2 cellular contexts compared by ENCODE assay signal in genomic region chr1:89946532-89946931, GRCh38.
TF ChIP-seq lines count a peak whose summit lies in the region.

No MANE protein-coding gene starts in this region.

TF ChIP-seq in HepG2, 621 proteins besides CTCF, POLR2A, EP300 and RAD21:
- TF ChIP-seq DPF2 (CRISPR knock-in tag; IDR thresholded peaks at IDR 0.05; ENCODE audit: borderline replicate concordance, low read depth) (no peak), ZNF629 (CRISPR knock-in tag; conservative IDR thresholded peaks at IDR 0.05) (peak; percentile 51; the same call in 1 of the 2 replicates)

TF ChIP-seq in K562, 482 proteins besides CTCF, POLR2A, EP300 and RAD21 (continues in another document):
- TF ChIP-seq RNF2 (IDR thresholded peaks at IDR 0.05), result no peak
- TF ChIP-seq ZBTB40 (IDR thresholded peaks at IDR 0.05), result no peak
- no peak for TF ChIP-seq ZBTB40 (CRISPR knock-in tag; IDR thresholded peaks at IDR 0.05)
- TF ChIP-seq NCOA2 (IDR thresholded peaks at IDR 0.05; ENCODE audit: partially characterized antibody in 2 of 2), result no peak
- no peak for TF ChIP-seq IRF2 (CRISPR knock-in tag; IDR thresholded peaks at IDR 0.05)
- peak; percentile 24; the same call in 1 of the 2 replicates for TF ChIP-seq C11orf30 (IDR thresholded peaks at IDR 0.05; ENCODE audit: low read depth)
- TF ChIP-seq MNT (conservative IDR thresholded peaks at IDR 0.05), result no peak
- TF ChIP-seq ZNF146 (CRISPR knock-in tag; IDR thresholded peaks at IDR 0.05; ENCODE audit: unreplicated experiment), result no peak
- no peak for TF ChIP-seq MXI1 (IDR thresholded peaks at IDR 0.05; ENCODE audit: low read depth, low read length)
- TF ChIP-seq TRIM24 (IDR thresholded peaks at IDR 0.05), result no peak
- peak; percentile 68 for TF ChIP-seq RBM25 (IDR thresholded peaks at IDR 0.05; ENCODE audit: low read depth, low read length, severe bottlenecking)
- TF ChIP-seq SUPT5H (IDR thresholded peaks at IDR 0.05), result no peak
- TF ChIP-seq ZNF316 (IDR thresholded peaks at IDR 0.05), result no peak
- no peak for TF ChIP-seq CHAMP1 (IDR thresholded peaks at IDR 0.05)
- TF ChIP-seq BCOR (IDR thresholded peaks at IDR 0.05), result peak; percentile 58; the same call in 1 of the 2 replicates
- TF ChIP-seq SNRNP70 (optimal IDR thresholded peaks at IDR 0.05; ENCODE audit: low read depth, low read length), result no peak
- TF ChIP-seq CHD4 (IDR thresholded peaks at IDR 0.05; ENCODE audit: insufficient read depth, insufficient replicate concordance, low read depth, low read length, poor library complexity, severe bottlenecking), result peak; percentile 53
- no peak for TF ChIP-seq CHD2 (IDR thresholded peaks at IDR 0.05; ENCODE audit: low read depth, low read length)
- peak; percentile 19 to 64; a peak in 3 of 4 replicates for TF ChIP-seq KDM1A (IDR thresholded peaks at IDR 0.05)
- TF ChIP-seq SMC3 (conservative IDR thresholded peaks at IDR 0.05; ENCODE audit: insufficient read depth, low read depth, low read length), result no peak
- TF ChIP-seq POLR3A (IDR thresholded peaks at IDR 0.05; ENCODE audit: borderline replicate concordance, extremely low read depth, insufficient read depth, insufficient read length), result no peak
- no peak for TF ChIP-seq RBFOX2 (IDR thresholded peaks at IDR 0.05; ENCODE audit: low read depth, low read length)
- TF ChIP-seq REST (CRISPR knock-in tag; IDR thresholded peaks at IDR 0.05; ENCODE audit: low read depth), result no peak
- no peak for TF ChIP-seq TCFL5 (CRISPR knock-in tag; conservative IDR thresholded peaks at IDR 0.05)
- no peak for TF ChIP-seq XRCC4 (IDR thresholded peaks at IDR 0.05; ENCODE audit: extremely low read depth, insufficient read depth, insufficient read length)
- 0 out of 4 replicates have a peak, but pooled peaks of 1 of the 2 experiments have one; percentile 15 for TF ChIP-seq HDAC1 (IDR thresholded peaks at IDR 0.05)
- TF ChIP-seq POLR2AphosphoS2 (IDR thresholded peaks at IDR 0.05; ENCODE audit: low read length), result no peak
- TF ChIP-seq HNRNPK (IDR thresholded peaks at IDR 0.05; ENCODE audit: low read depth, low read length, poor library complexity, severe bottlenecking), result no peak
- no peak for TF ChIP-seq NRF1 (conservative IDR thresholded peaks at IDR 0.05 in 1 of 2, IDR thresholded peaks at IDR 0.05 in 1 of 2)
- no peak for TF ChIP-seq HNRNPLL (IDR thresholded peaks at IDR 0.05; ENCODE audit: low read depth, low read length, poor library complexity, severe bottlenecking)
- peak; percentile 32; the same call in 1 of the 2 replicates for TF ChIP-seq NFE2 (IDR thresholded peaks at IDR 0.05; ENCODE audit: low read depth)
- TF ChIP-seq TEAD4 (IDR thresholded peaks at IDR 0.05; ENCODE audit: low read length), result no peak
- TF ChIP-seq TEAD4 (CRISPR knock-in tag; IDR thresholded peaks at IDR 0.05; ENCODE audit: borderline replicate concordance), result no peak
- no peak for TF ChIP-seq PATZ1 (CRISPR knock-in tag; IDR thresholded peaks at IDR 0.05; ENCODE audit: borderline replicate concordance)
- no peak for TF ChIP-seq CEBPB (tag; IDR thresholded peaks at IDR 0.05)
- no peak for TF ChIP-seq UBTF (IDR thresholded peaks at IDR 0.05; ENCODE audit: borderline replicate concordance in 1 of 2, low read depth in 2 of 2, low read length in 2 of 2)
